19 cellular contexts compared by ENCODE assay signal in the genomic region with DNA sequence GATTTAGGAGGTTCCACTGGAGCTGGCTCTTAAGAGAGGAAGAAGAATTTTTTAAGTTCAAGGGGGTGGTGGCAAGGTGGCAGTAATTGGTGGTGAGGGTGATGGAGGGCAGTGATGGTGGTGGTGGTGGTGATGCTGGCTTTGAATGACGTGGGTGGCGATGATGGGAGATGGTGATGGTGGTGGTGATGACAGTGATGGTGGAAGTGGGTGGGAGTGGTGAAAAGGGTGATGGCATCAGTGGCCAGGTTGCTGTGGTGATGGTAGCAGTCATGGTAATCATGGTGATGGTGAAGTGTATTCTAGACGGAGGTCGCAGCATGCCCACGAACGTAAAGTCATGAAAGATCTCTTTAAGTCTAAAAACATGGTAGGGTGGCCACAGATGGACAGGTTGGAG.
DNase-seq lines count a peak whose midpoint lies in the region; ATAC-seq, FAIRE-seq and TF ChIP-seq lines count a peak whose summit lies in the region.
"Had no signal": no experiment of that assay in that cellular context is flagged by ENCODE, and none has a peak within 500 bp of the region (broad histone marks: within the 10 kb centered on the region; RNA-seq: fewer than 3 reads in every experiment).

No MANE protein-coding gene starts in this region.

- H3K23ac ChIP-seq in trophoblast cell (ENCODE audit: low read length) = peak overlapping the region; percentile 17

- H3K79me2 ChIP-seq in DND-41 (ENCODE audit: insufficient read depth, low read length) = no peaks in the 10 kb centered on the region
- no peaks in the 10 kb centered on the region for H3K79me2 ChIP-seq in trophoblast cell (ENCODE audit: control insufficient read depth, insufficient read depth, low read length, poor library complexity)

- WGBS in trophoblast cell (ENCODE audit: extremely low coverage, insufficient coverage, insufficient read length) = no CpG with 5 or more reads among the region's 6 CpGs

- peak overlapping the region; percentile 41 for H3K14ac ChIP-seq in trophoblast cell (ENCODE audit: low read length)

- H3K79me1 ChIP-seq in trophoblast cell (ENCODE audit: low read length) = peaks cover 40% of the 10 kb centered on the region

- FAIRE-seq in D721Med (lab: Jason Lieb, UNC) = no peak
- FAIRE-seq: A549, H54 had no signal

- H3K9ac ChIP-seq in DND-41 (ENCODE audit: low read depth, low read length) (no peak overlapping the region), trophoblast cell (ENCODE audit: low read length) (no peak overlapping the region)

- peak overlapping the region; percentile 20 for H4K91ac ChIP-seq in trophoblast cell (ENCODE audit: low read depth, low read length)

- H3K4me1 ChIP-seq in DND-41 (ENCODE audit: insufficient read depth, low read length) (peaks cover 66% of the 10 kb centered on the region), trophoblast cell (ENCODE audit: control insufficient read depth in 1 of 2, insufficient read depth in 2 of 2, low read length in 2 of 2) (peaks cover 13 to 22% of the 10 kb centered on the region in 2 experiments)

- H4K20me1 ChIP-seq in DND-41 (ENCODE audit: insufficient read depth, low read length) = no peaks in the 10 kb centered on the region

- no peak overlapping the region for H3K4me3 Mint-ChIP-seq in memory B cell

- H3K4me3 ChIP-seq in DND-41 (ENCODE audit: low read depth in 1 of 2, low read length in 2 of 2) = no peak overlapping the region
- no peak overlapping the region for H3K4me3 ChIP-seq in trophoblast cell (ENCODE audit: low read depth, low read length)
- H3K4me3 ChIP-seq: A549 had no signal

- H3K9me3 Mint-ChIP-seq in memory B cell = peaks cover 4% of the 10 kb centered on the region

- H3K18ac ChIP-seq in trophoblast cell (ENCODE audit: low read length) = peak overlapping the region; percentile 12

- H3K4ac ChIP-seq in trophoblast cell (ENCODE audit: low read depth, low read length) = no peak overlapping the region

- no peaks in the 10 kb centered on the region for H3K27me3 Mint-ChIP-seq in memory B cell

- H3K9me3 ChIP-seq in DND-41 (ENCODE audit: insufficient read depth, low read length, severe bottlenecking) (no peaks in the 10 kb centered on the region), KOPT-K1 (ENCODE audit: insufficient read depth, low read length, poor library complexity, severe bottlenecking) (no peaks in the 10 kb centered on the region), trophoblast cell (ENCODE audit: insufficient read depth, low read depth, low read length) (peaks cover 2% of the 10 kb centered on the region)
- H3K9me3 ChIP-seq: A549, Caco-2 had no signal

- no peak overlapping the region for H2BK5ac ChIP-seq in trophoblast cell (ENCODE audit: low read depth, low read length, poor library complexity)

- H4K8ac ChIP-seq in trophoblast cell (ENCODE audit: low read depth, low read length) = peak overlapping the region; percentile 3

- H4K12ac ChIP-seq in trophoblast cell (ENCODE audit: low read depth, low read length) = no peak overlapping the region

- no peaks in the 10 kb centered on the region for H3K27me3 ChIP-seq in DND-41 (ENCODE audit: insufficient read depth, low read length, poor library complexity)
- H3K27me3 ChIP-seq in trophoblast cell (ENCODE audit: insufficient read depth, low read length) = no peaks in the 10 kb centered on the region

- H3K36me3 ChIP-seq in DND-41 (ENCODE audit: insufficient read depth, low read length) (no peaks in the 10 kb centered on the region), KOPT-K1 (ENCODE audit: insufficient read depth, low read length) (no peaks in the 10 kb centered on the region), trophoblast cell (ENCODE audit: control insufficient read depth in 1 of 2, insufficient read depth in 2 of 2, low read length in 2 of 2) (no peaks in the 10 kb centered on the region)

- DNase-seq in DND-41 (no peak), memory B cell (ENCODE audit: low spot score in 2 of 2) (no peak), trophoblast cell (no peak), HPDE6-E6E7 (ENCODE audit: extremely low spot score) (no peak), D721Med (ENCODE audit: insufficient read length, low spot score) (no peak), putamen (ENCODE audit: low spot score) (no peak)
- DNase-seq: Caco-2; DMS79 treated with DMSO at 0.1 percent for 48 hours; GDM1; NCI-H146; NCI-H226; NCI-H526; NK-92 treated with Interleukin-12 subunit alpha and Interleukin-12 subunit beta, amount 100 ng/mL, for 24 hours; OCI-M1 had no signal

- H3K4me1 Mint-ChIP-seq in memory B cell = peaks cover 38% of the 10 kb centered on the region

- H3K36me3 Mint-ChIP-seq in memory B cell = peaks cover 2% of the 10 kb centered on the region

- H2AFZ ChIP-seq in DND-41 (ENCODE audit: low read depth, low read length) = peak overlapping the region; percentile 44
- no peak overlapping the region for H2AFZ ChIP-seq in trophoblast cell (ENCODE audit: insufficient read depth, low read length, poor library complexity)

- H3K27ac ChIP-seq in DND-41 (ENCODE audit: low read length) (peak overlapping the region; percentile 68), KOPT-K1 (ENCODE audit: low read depth, low read length, poor library complexity, severe bottlenecking) (peak overlapping the region; percentile 96), trophoblast cell (ENCODE audit: low read depth, low read length) (no peak overlapping the region)
- H3K27ac ChIP-seq: A549, RWPE1 had no signal

- H2AK5ac ChIP-seq in trophoblast cell (ENCODE audit: low read length) = peak overlapping the region; percentile 28

- no peak for TF ChIP-seq CTCF in DND-41 (IDR thresholded peaks at IDR 0.05; ENCODE audit: borderline replicate concordance, extremely low read depth, low read length, poor library complexity, severe bottlenecking)
- TF ChIP-seq CTCF in D721Med (IDR thresholded peaks at IDR 0.05; ENCODE audit: insufficient read depth, missing control alignments) = no peak

- H3K27ac Mint-ChIP-seq in memory B cell = peak overlapping the region; percentile 14

- H2BK120ac ChIP-seq in trophoblast cell (ENCODE audit: insufficient read depth, low read length, poor library complexity) = peak overlapping the region; percentile 18

- ATAC-seq in DND-41 (ENCODE audit: insufficient read depth, low read depth) (no peak), memory B cell (ENCODE audit: low read depth) (no peak), HG02623 (IDR thresholded peaks at IDR 0.05; ENCODE audit: unreplicated experiment) (no peak)
- ATAC-seq: A549 had no signal

- peak overlapping the region; percentile 58 for H2BK12ac ChIP-seq in trophoblast cell (ENCODE audit: low read length)

- H3K4me2 ChIP-seq in DND-41 (ENCODE audit: insufficient read depth, low read length) = no peak overlapping the region
- H3K4me2 ChIP-seq in trophoblast cell (ENCODE audit: low read length) = no peak overlapping the region
- H3K4me2 ChIP-seq: A549 had no signal
